ENCODE assay signal across 23 cellular contexts in the genomic region with DNA sequence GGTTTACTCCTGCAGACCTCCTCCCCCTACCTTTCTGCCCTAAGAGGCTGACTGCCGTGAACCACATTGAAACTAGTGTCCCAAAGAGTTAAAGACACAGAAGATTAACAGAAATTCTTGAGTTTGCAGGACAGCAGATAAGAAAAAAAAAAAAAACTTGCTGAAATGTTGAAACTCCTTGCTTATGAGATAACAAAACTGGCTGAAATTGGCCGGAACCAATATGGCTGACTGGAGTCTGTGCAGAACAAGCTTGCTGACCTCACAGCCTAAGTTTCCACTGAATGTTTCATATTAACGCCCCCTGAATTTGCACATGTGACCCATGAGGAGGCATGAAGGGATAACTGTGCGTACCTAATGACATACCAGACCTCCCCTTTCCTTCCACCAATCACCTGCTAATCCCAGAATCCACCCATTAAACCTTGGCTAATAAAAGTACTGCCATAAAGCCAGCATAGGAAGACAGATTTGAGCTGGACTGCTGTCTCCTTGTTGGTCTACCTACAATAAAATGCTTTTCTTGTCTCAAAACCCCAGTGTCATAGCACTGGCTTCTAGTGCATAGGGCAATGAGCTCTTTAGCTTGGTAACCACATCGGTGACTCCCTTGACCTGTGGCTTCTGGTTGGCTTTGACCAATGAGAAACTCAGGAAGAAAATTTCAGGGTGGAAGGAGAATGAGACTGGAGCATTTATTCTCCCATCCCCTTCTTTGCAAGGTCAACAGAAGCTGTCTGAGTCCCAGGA.
"Had no signal": no experiment of that assay in that cellular context is flagged by ENCODE, and none has a peak within 500 bp of the region (broad histone marks: within the 10 kb centered on the region; RNA-seq: fewer than 3 reads in every experiment).

No MANE protein-coding gene starts in this region.

- H3K36me3 ChIP-seq: esophagus squamous epithelium, lower lobe of right lung, thoracic aorta, upper lobe of left lung had no signal

- H3K9me3 Mint-ChIP-seq: activated naive CD4-positive, alpha-beta T cell treated with anti-CD3 and anti-CD28 coated beads, Interleukin-2, amount 10 ng/mL, durations not matched to agents 7 days and 5 days; activated naive CD8-positive, alpha-beta T cell treated with anti-CD3 and anti-CD28 coated beads, Interleukin-2, amount 50 U/mL, for 24 hours; activated T-cell treated with anti-CD3 and anti-CD28 coated beads, Interleukin-2, amount 50 U/mL, for 4 hours; natural killer cell treated with Interleukin-12 subunit alpha and Interleukin-12 subunit beta and Interleukin-15 and Interleukin-18, amount 100 ng/mL, for 72 hours; stimulated activated effector memory CD8-positive, alpha-beta T cell treated with anti-CD3 and anti-CD28 coated beads, Interleukin-12 subunit alpha, Interleukin-12 subunit beta, amount 100 ng/mL, for 72 hours; T-cell had no signal

- H3K9me3 ChIP-seq: esophagus squamous epithelium, lower lobe of right lung, thoracic aorta, upper lobe of left lung had no signal

- H3K27me3 Mint-ChIP-seq: activated naive CD4-positive, alpha-beta T cell treated with anti-CD3 and anti-CD28 coated beads, Interleukin-2, amount 10 ng/mL, durations not matched to agents 7 days and 5 days had no signal

- ATAC-seq: activated CD4-positive, CD25-positive, alpha-beta regulatory T cell treated with anti-CD3 and anti-CD28 coated beads, Interleukin-2, amount 50 U/mL, for 24 hours; activated naive CD8-positive, alpha-beta T cell treated with anti-CD3 and anti-CD28 coated beads, Interleukin-2, amount 50 U/mL, for 24 hours; activated T-cell treated with anti-CD3 and anti-CD28 coated beads, Interleukin-2, amount 50 U/mL, for 4 hours; left colon; natural killer cell treated with Interleukin-12 subunit alpha and Interleukin-12 subunit beta and Interleukin-15 and Interleukin-18, amount 100 ng/mL, for 72 hours; SK-N-SH treated with all-trans-retinoic acid at 6 μM for 48 hours; stimulated activated effector memory CD8-positive, alpha-beta T cell treated with anti-CD3 and anti-CD28 coated beads, Interleukin-12 subunit alpha, Interleukin-12 subunit beta, amount 100 ng/mL, for 72 hours; T-cell had no signal

- H3K4me1 Mint-ChIP-seq: activated naive CD4-positive, alpha-beta T cell treated with anti-CD3 and anti-CD28 coated beads, Interleukin-2, amount 10 ng/mL, durations not matched to agents 7 days and 5 days; activated naive CD8-positive, alpha-beta T cell treated with anti-CD3 and anti-CD28 coated beads, Interleukin-2, amount 50 U/mL, for 24 hours; stimulated activated effector memory CD8-positive, alpha-beta T cell treated with anti-CD3 and anti-CD28 coated beads, Interleukin-12 subunit alpha, Interleukin-12 subunit beta, amount 100 ng/mL, for 72 hours; T-cell had no signal

- H3K27ac Mint-ChIP-seq: activated naive CD4-positive, alpha-beta T cell treated with anti-CD3 and anti-CD28 coated beads, Interleukin-2, amount 10 ng/mL, durations not matched to agents 7 days and 5 days; activated naive CD8-positive, alpha-beta T cell treated with anti-CD3 and anti-CD28 coated beads, Interleukin-2, amount 50 U/mL, for 24 hours; natural killer cell treated with Interleukin-12 subunit alpha and Interleukin-12 subunit beta and Interleukin-15 and Interleukin-18, amount 100 ng/mL, for 72 hours; progenitor cell of endocrine pancreas; stimulated activated effector memory CD8-positive, alpha-beta T cell treated with anti-CD3 and anti-CD28 coated beads, Interleukin-12 subunit alpha, Interleukin-12 subunit beta, amount 100 ng/mL, for 72 hours; T-cell had no signal

- H3K27me3 ChIP-seq: upper lobe of left lung had no signal

- H3K4me3 ChIP-seq: esophagus squamous epithelium, lower lobe of right lung, smooth muscle cell, thoracic aorta, upper lobe of left lung had no signal

- DNase-seq: activated CD4-positive, alpha-beta T cell treated with anti-CD3 and anti-CD28 coated beads, Interleukin-2, amount 50 U/mL, for 1 hour; activated CD8-positive, alpha-beta memory T cell treated with anti-CD3 and anti-CD28 coated beads, Interleukin-2, amount 50 U/mL, for 4 hours; activated effector memory CD4-positive, alpha-beta T cell treated with Interleukin-2 at 50 U/mL for 16 hours; activated naive CD4-positive, alpha-beta T cell treated with anti-CD3 and anti-CD28 coated beads, Interleukin-2, amount 10 ng/mL, durations not matched to agents 7 days and 5 days; activated naive CD8-positive, alpha-beta T cell treated with anti-CD3 and anti-CD28 coated beads, Interleukin-2, amount 50 U/mL, for 24 hours; activated T-cell treated with anti-CD3 and anti-CD28 coated beads, Interleukin-2, amount 50 U/mL, for 4 hours; dermis blood vessel endothelial cell; effector memory CD4-positive, alpha-beta T cell; esophagus squamous epithelium; hypothalamus; islet precursor cell; left colon; lower lobe of right lung; stimulated activated CD4-positive, alpha-beta T cell treated with anti-CD3 and anti-CD28 coated beads, Interleukin-4, amount 100 ng/mL, for 24 hours; T-cell had no signal

- H3K4me3 Mint-ChIP-seq: activated naive CD4-positive, alpha-beta T cell treated with anti-CD3 and anti-CD28 coated beads, Interleukin-2, amount 10 ng/mL, durations not matched to agents 7 days and 5 days; activated naive CD8-positive, alpha-beta T cell treated with anti-CD3 and anti-CD28 coated beads, Interleukin-2, amount 50 U/mL, for 24 hours; activated T-cell treated with anti-CD3 and anti-CD28 coated beads, Interleukin-2, amount 50 U/mL, for 4 hours; natural killer cell treated with Interleukin-12 subunit alpha and Interleukin-12 subunit beta and Interleukin-15 and Interleukin-18, amount 100 ng/mL, for 72 hours; stimulated activated effector memory CD8-positive, alpha-beta T cell treated with anti-CD3 and anti-CD28 coated beads, Interleukin-12 subunit alpha, Interleukin-12 subunit beta, amount 100 ng/mL, for 72 hours; T-cell had no signal

- H3K4me1 ChIP-seq: esophagus squamous epithelium had no signal

- H3K27ac ChIP-seq: esophagus squamous epithelium, lower lobe of right lung, thoracic aorta, upper lobe of left lung had no signal

- H3K36me3 Mint-ChIP-seq: activated naive CD4-positive, alpha-beta T cell treated with anti-CD3 and anti-CD28 coated beads, Interleukin-2, amount 10 ng/mL, durations not matched to agents 7 days and 5 days; natural killer cell treated with Interleukin-12 subunit alpha and Interleukin-12 subunit beta and Interleukin-15 and Interleukin-18, amount 100 ng/mL, for 72 hours; stimulated activated effector memory CD8-positive, alpha-beta T cell treated with anti-CD3 and anti-CD28 coated beads, Interleukin-12 subunit alpha, Interleukin-12 subunit beta, amount 100 ng/mL, for 72 hours; T-cell had no signal
